Comparison of ENCODE assay signal across 9 cellular contexts in genomic region chr1:184050631-184051030, GRCh38. TPM values are rescaled to one million over a fixed set of nuclear protein-coding genes. Genes with fewer than 3 reads are reported as not detected.
DNase-seq lines count a peak whose midpoint lies in the region; ATAC-seq and TF ChIP-seq lines count a peak whose summit lies in the region.
"Had no signal": no experiment of that assay in that cellular context is flagged by ENCODE, and none has a peak within 500 bp of the region (broad histone marks: within the 10 kb centered on the region; RNA-seq: fewer than 3 reads in every experiment).

No MANE protein-coding gene starts in this region.

- H4K20me1 ChIP-seq in MM.1S (ENCODE audit: insufficient read depth, low read length) (no peaks in the 10 kb centered on the region), neural progenitor cell (ENCODE audit: low read depth) (no peaks in the 10 kb centered on the region)

- peaks cover 19% of the 10 kb centered on the region for H3K36me3 Mint-ChIP-seq in CD8-positive, alpha-beta T cell
- H3K36me3 Mint-ChIP-seq in neural progenitor cell = peaks cover 15% of the 10 kb centered on the region

- intact Hi-C loops in CD8-positive, alpha-beta T cell (cut with DNase I, micrococcal nuclease) = loop anchor here (1.0 to 10.0 kb wide), 7 partner anchors 14 to 1104 kb away; partner anchors contain the start of genes COLGALT2 (in 2 of the 2), ARPC5 (in 1 of the 2), SMG7 (in 1 of the 2) and SWT1 (in 1 of the 2)

- H3K27me3 Mint-ChIP-seq in CD8-positive, alpha-beta T cell (ENCODE audit: low read depth) = peaks cover 14% of the 10 kb centered on the region
- H3K27me3 Mint-ChIP-seq in neural progenitor cell (ENCODE audit: insufficient read depth, low read depth) = no peaks in the 10 kb centered on the region

- peaks cover 41% of the 10 kb centered on the region for H3K4me1 Mint-ChIP-seq in CD8-positive, alpha-beta T cell (ENCODE audit: low read depth)
- peaks cover 29% of the 10 kb centered on the region for H3K4me1 Mint-ChIP-seq in neural progenitor cell

- peak overlapping the region; percentile 81 for H3K4me2 ChIP-seq in MM.1S (ENCODE audit: low read depth, low read length)
- H3K4me2 ChIP-seq in neural progenitor cell = peak overlapping the region; percentile 84

- H3K9ac ChIP-seq in MM.1S (ENCODE audit: low read length) = peak overlapping the region; percentile 86
- H3K9ac ChIP-seq in neural progenitor cell = no peak overlapping the region

- peaks cover 21% of the 10 kb centered on the region for H3K4me1 ChIP-seq in CD8-positive, alpha-beta T cell (ENCODE audit: insufficient read depth, low read length)
- peaks cover 26% of the 10 kb centered on the region for H3K4me1 ChIP-seq in MM.1S (ENCODE audit: low read length)
- peaks cover 10% of the 10 kb centered on the region for H3K4me1 ChIP-seq in ectodermal cell (ENCODE audit: control insufficient read depth, insufficient read depth, low read length)
- peaks cover 61% of the 10 kb centered on the region for H3K4me1 ChIP-seq in neural progenitor cell

- H3K9me2 ChIP-seq in MM.1S (replicated peaks; ENCODE audit: insufficient read depth, low read length) = no peaks in the 10 kb centered on the region

- no peak for ATAC-seq in CD8-positive, alpha-beta T cell
- ATAC-seq in HG02610 (IDR thresholded peaks at IDR 0.05; ENCODE audit: unreplicated experiment) = no peak

- H3K79me2 ChIP-seq in MM.1S (ENCODE audit: low read length) (peaks cover 38% of the 10 kb centered on the region), neural progenitor cell (ENCODE audit: low read depth) (peaks cover 25% of the 10 kb centered on the region)

- H3K4me3 Mint-ChIP-seq in CD8-positive, alpha-beta T cell = peak overlapping the region; percentile 98
- H3K4me3 Mint-ChIP-seq in neural progenitor cell = peak overlapping the region; percentile 97

- DNase-seq in CD8-positive, alpha-beta T cell = no peak
- no peak for DNase-seq in MM.1S
- DNase-seq in neural progenitor cell (ENCODE audit: low spot score) = no peak
- no peak for DNase-seq in epidermal melanocyte (ENCODE audit: insufficient read length, low spot score)
- no peak for DNase-seq in DMS153 treated with DMSO at 0.1 percent for 48 hours (lab: John Stamatoyannopoulos, UW; ENCODE audit: unreplicated experiment)
- DNase-seq in central memory CD4-positive, alpha-beta T cell = no peak

- peak overlapping the region; percentile 66 for H3K27ac ChIP-seq in CD8-positive, alpha-beta T cell (ENCODE audit: low read depth, low read length)
- H3K27ac ChIP-seq in MM.1S (ENCODE audit: low read length) = peak overlapping the region; percentile 87
- H3K27ac ChIP-seq in ectodermal cell (ENCODE audit: insufficient read depth, low read depth, low read length, poor library complexity, severe bottlenecking) = peak overlapping the region; percentile 91
- no peak overlapping the region for H3K27ac ChIP-seq in neural progenitor cell
- H3K27ac ChIP-seq: neutrophil had no signal

- no peak for TF ChIP-seq CTCF in CD8-positive, alpha-beta T cell (IDR thresholded peaks at IDR 0.05)
- TF ChIP-seq CTCF in MM.1S (IDR thresholded peaks at IDR 0.05; ENCODE audit: low read length) (no peak), neural progenitor cell (IDR thresholded peaks at IDR 0.05) (no peak)

- POLR2A ChIA-PET in CD8-positive, alpha-beta T cell (lab: Charles Lee) = interaction anchor here (0.9 to 2.7 kb wide), 4 partner anchors 13 to 135 kb away, joined by 3 to 19 read pairs (median 6); partner anchors contain the start of gene COLGALT2

- H3F3A ChIP-seq in MM.1S (ENCODE audit: insufficient read depth, low read length) (peaks cover 22% of the 10 kb centered on the region), neural progenitor cell (ENCODE audit: low read depth) (peaks cover 29% of the 10 kb centered on the region)

- no peaks in the 10 kb centered on the region for H3K36me3 ChIP-seq in CD8-positive, alpha-beta T cell (ENCODE audit: insufficient read depth, low read length)
- H3K36me3 ChIP-seq in MM.1S (replicated peaks; ENCODE audit: insufficient read depth, low read length) (no peaks in the 10 kb centered on the region), ectodermal cell (ENCODE audit: control insufficient read depth, insufficient read depth, low read length) (peaks cover 10% of the 10 kb centered on the region), neural progenitor cell (peaks cover 7% of the 10 kb centered on the region)

- H3K4me3 ChIP-seq in CD8-positive, alpha-beta T cell (ENCODE audit: low read depth, low read length) = peak overlapping the region; percentile 86
- H3K4me3 ChIP-seq in MM.1S (ENCODE audit: low read length) = peak overlapping the region; percentile 81
- H3K4me3 ChIP-seq in ectodermal cell (ENCODE audit: insufficient read depth, low read depth, low read length) = peak overlapping the region; percentile 74
- peak overlapping the region; percentile 60 for H3K4me3 ChIP-seq in neural progenitor cell

- no peaks in the 10 kb centered on the region for H3K27me3 ChIP-seq in CD8-positive, alpha-beta T cell (ENCODE audit: insufficient read depth, low read length)
- no peaks in the 10 kb centered on the region for H3K27me3 ChIP-seq in MM.1S (replicated peaks; ENCODE audit: insufficient read depth, low read length)
- H3K27me3 ChIP-seq in ectodermal cell (ENCODE audit: control insufficient read depth, insufficient read depth, low read length, poor library complexity, severe bottlenecking) = no peaks in the 10 kb centered on the region
- H3K27me3 ChIP-seq in neural progenitor cell = no peaks in the 10 kb centered on the region

- CTCF ChIA-PET in CD8-positive, alpha-beta T cell (lab: Charles Lee) = interaction anchor here (2.5 kb wide), 1 partner anchor 135 kb away, joined by 14 read pairs; no protein-coding TSS in a partner anchor

- no peaks in the 10 kb centered on the region for H3K9me3 ChIP-seq in CD8-positive, alpha-beta T cell (ENCODE audit: low read length)
- H3K9me3 ChIP-seq in MM.1S (replicated peaks; ENCODE audit: insufficient read depth, low read length) (no peaks in the 10 kb centered on the region), ectodermal cell (ENCODE audit: control insufficient read depth, low read length) (no peaks in the 10 kb centered on the region), neural progenitor cell (ENCODE audit: low read depth) (no peaks in the 10 kb centered on the region)
- H3K9me3 ChIP-seq: neutrophil had no signal

- peak overlapping the region; percentile 87 for H2AFZ ChIP-seq in MM.1S (ENCODE audit: low read length)
- H2AFZ ChIP-seq in neural progenitor cell (replicated peaks) = peak overlapping the region; percentile 96

- H3K9me3 Mint-ChIP-seq in CD8-positive, alpha-beta T cell = no peaks in the 10 kb centered on the region
- H3K9me3 Mint-ChIP-seq in neural progenitor cell = peaks cover 20% of the 10 kb centered on the region

- peak overlapping the region; percentile 98 for H3K27ac Mint-ChIP-seq in CD8-positive, alpha-beta T cell
- H3K27ac Mint-ChIP-seq in neural progenitor cell = no peak overlapping the region

RNA-seq across cellular contexts. Expression of gene TSEN15, which starts 0.9 kb away (rescaled TPM):
- total RNA-seq in CD8-positive, alpha-beta T cell = 10 to 100 TPM; 14.8 to 15.9 TPM
- 43.7 TPM for polyA plus RNA-seq in ectodermal cell (2013, experiment 1 of 4)
- polyA plus RNA-seq in ectodermal cell (2013, experiment 2 of 4) = 50.8 TPM
- polyA plus RNA-seq in ectodermal cell (2013, experiment 3 of 4) = 42.3 TPM
- polyA plus RNA-seq in ectodermal cell (2013, experiment 4 of 4) = 48.5 TPM
- total RNA-seq in neural progenitor cell (ENCODE audit: low replicate concordance) = 52.6 and 72.3 TPM in 2 replicates

RNA-seq across cellular contexts. Expression of gene COLGALT2, which starts 13.1 kb away (rescaled TPM):
- under 1 TPM; 0.31 to 0.38 TPM for total RNA-seq in CD8-positive, alpha-beta T cell
- 16.1 TPM for polyA plus RNA-seq in ectodermal cell (2013, experiment 1 of 4)
- 17.7 TPM for polyA plus RNA-seq in ectodermal cell (2013, experiment 2 of 4)
- polyA plus RNA-seq in ectodermal cell (2013, experiment 3 of 4) = 14.0 TPM
- polyA plus RNA-seq in ectodermal cell (2013, experiment 4 of 4) = 16.8 TPM
- 11.6 and 12.7 TPM in 2 replicates for total RNA-seq in neural progenitor cell (ENCODE audit: low replicate concordance)
